Comparison of ENCODE assay signal across 1 cellular context in the genomic region with DNA sequence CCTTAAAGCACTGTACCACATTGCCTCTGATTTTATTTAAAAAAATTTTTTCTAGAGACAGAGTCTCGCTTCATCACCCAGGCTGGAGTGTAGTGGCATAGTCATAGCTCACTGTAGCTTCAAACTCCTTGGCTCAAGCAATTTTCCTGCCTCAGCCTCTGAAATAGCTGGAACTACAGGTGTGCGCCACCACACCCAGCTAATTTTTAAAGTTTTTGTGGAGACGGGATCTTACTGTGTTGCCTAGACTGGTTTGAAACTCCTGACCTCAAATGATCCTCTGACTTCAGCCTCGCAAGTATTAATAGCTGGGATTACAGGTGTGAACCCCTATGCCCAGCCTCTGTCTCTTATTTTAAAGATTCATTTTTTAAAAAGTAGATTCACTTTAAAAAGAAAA.
TF ChIP-seq lines count a peak whose summit lies in the region.

No MANE protein-coding gene starts in this region.

TF ChIP-seq in GM12878, 131 proteins besides CTCF, POLR2A, EP300 and RAD21:
- no peak for TF ChIP-seq SUPT20H (IDR thresholded peaks at IDR 0.05; ENCODE audit: borderline replicate concordance, control insufficient read depth, low read depth, low read length)
- 0 out of 2 replicates have a peak, but pooled peaks have one; percentile 0 for TF ChIP-seq IKZF1 (conservative IDR thresholded peaks at IDR 0.05)
